Comparison of ENCODE assay signal across 1 cellular context in genomic region chr2:135741043-135741394, GRCh38.
A peak's percentile ranks its signal among the peaks of the same experiment; 100 is the strongest.
TF ChIP-seq lines count a peak whose summit lies in the region.

No MANE protein-coding gene starts in this region.

TF ChIP-seq in H1, 55 proteins besides CTCF, POLR2A, EP300 and RAD21:
- TF ChIP-seq ASH2L (IDR thresholded peaks at IDR 0.05; ENCODE audit: low read length) (no peak), BACH1 (IDR thresholded peaks at IDR 0.05; ENCODE audit: low read length) (0 out of 2 replicates have a peak, but pooled peaks have one; percentile 10), CREB1 (IDR thresholded peaks at IDR 0.05) (no peak), RFX5 (IDR thresholded peaks at IDR 0.05; ENCODE audit: borderline replicate concordance, low read depth, low read length) (no peak), TEAD4 (IDR thresholded peaks at IDR 0.05; ENCODE audit: low read depth, low read length) (no peak), E2F6 (IDR thresholded peaks at IDR 0.05) (peak; percentile 8; the same call in 1 of the 2 replicates), HDAC6 (IDR thresholded peaks at IDR 0.05; ENCODE audit: low read depth, low read length) (no peak), SRF (IDR thresholded peaks at IDR 0.05; ENCODE audit: low read depth, low read length) (no peak), FOSL1 (IDR thresholded peaks at IDR 0.05; ENCODE audit: insufficient read depth, low read depth, low read length) (no peak), RXRA (IDR thresholded peaks at IDR 0.05; ENCODE audit: insufficient read depth, low read depth, low read length) (no peak), EGR1 (IDR thresholded peaks at IDR 0.05; ENCODE audit: borderline replicate concordance, low read depth, low read length) (no peak), JUN (IDR thresholded peaks at IDR 0.05; ENCODE audit: low read depth, low read length) (no peak), BRCA1 (IDR thresholded peaks at IDR 0.05; ENCODE audit: low read depth, low read length) (no peak), CEBPB (IDR thresholded peaks at IDR 0.05; ENCODE audit: low read depth, low read length) (no peak), SP4 (IDR thresholded peaks at IDR 0.05; ENCODE audit: low read length) (no peak)
TF ChIP-seq in H1: peak in this region for 2.
